ENCODE assay signal across 16 cellular contexts in the genomic region with DNA sequence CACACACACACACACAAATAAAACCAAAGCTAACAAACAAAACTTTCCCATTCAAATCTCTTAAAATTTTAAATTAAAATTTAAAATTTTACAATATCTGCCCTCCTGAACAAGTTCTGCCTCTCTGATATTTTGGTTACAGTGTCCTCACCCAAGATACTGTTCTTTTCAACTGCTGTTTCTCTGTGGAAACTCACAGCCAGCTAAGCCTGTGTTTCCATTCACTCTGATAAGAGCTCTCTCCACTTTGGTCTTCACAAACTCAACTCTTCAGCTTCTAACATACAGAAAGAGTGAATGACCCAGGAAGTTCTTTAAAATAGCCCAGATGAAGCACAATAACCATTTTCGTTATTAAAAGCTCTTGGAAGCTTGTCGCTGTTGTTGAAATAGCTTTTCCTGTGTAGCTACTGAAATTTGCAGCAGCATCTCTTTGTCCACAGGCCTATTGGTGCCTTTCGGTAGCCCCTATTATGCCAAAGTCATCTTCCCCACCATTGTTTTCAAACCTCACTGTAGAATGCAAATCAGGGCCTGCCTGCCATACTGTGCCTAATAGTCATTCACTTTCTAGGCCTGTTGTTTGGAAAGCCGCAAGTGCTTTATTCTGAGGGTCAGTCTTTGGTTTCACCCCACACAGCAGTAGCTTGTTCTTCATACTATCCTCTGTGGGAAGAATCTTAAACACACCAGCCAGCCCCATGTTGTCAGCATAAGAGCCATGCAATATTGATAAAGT. TPM values are rescaled to one million over a fixed set of nuclear protein-coding genes. Genes with fewer than 3 reads are reported as not detected.
DNase-seq lines count a peak whose midpoint lies in the region; ATAC-seq, FAIRE-seq and TF ChIP-seq lines count a peak whose summit lies in the region.
"Had no signal": no experiment of that assay in that cellular context is flagged by ENCODE, and none has a peak within 500 bp of the region (broad histone marks: within the 10 kb centered on the region; RNA-seq: fewer than 3 reads in every experiment).

No MANE protein-coding gene starts in this region.

- no peak for TF ChIP-seq CTCF in H1 (IDR thresholded peaks at IDR 0.05; ENCODE audit: control extremely low read depth in 1 of 3, insufficient read depth in 1 of 3, low read depth in 1 of 3, low read length in 3 of 3)

- no peak for TF ChIP-seq EP300 in H1 (IDR thresholded peaks at IDR 0.05; ENCODE audit: borderline replicate concordance in 1 of 2, low read depth in 2 of 2, low read length in 2 of 2)

- POLR2A ChIA-PET in H1 (lab: Charles Lee; ENCODE audit: partially characterized antibody), result no interaction called here

- H2BK15ac ChIP-seq in H1 (ENCODE audit: low read length), result no peak overlapping the region

- H3K9ac ChIP-seq in H1 (replicated peaks in 1 of 4; ENCODE audit: extremely low read depth in 1 of 4, low read depth in 3 of 4, low read length in 3 of 4), result no peak overlapping the region

- no peak overlapping the region for H2BK12ac ChIP-seq in H1 (ENCODE audit: low read depth, low read length)

- H4K8ac ChIP-seq in H1 (ENCODE audit: extremely low read depth, insufficient read depth, low read length), result no peak overlapping the region

- H3K36me3 ChIP-seq in H1 (ENCODE audit: control insufficient read depth in 2 of 4, insufficient read depth in 4 of 4, low read length in 3 of 4) (no peaks in the 10 kb centered on the region), neuron (ENCODE audit: insufficient read depth, low read length) (no peaks in the 10 kb centered on the region)

- H3K4me1 ChIP-seq in H1 (replicated peaks in 1 of 4; ENCODE audit: control insufficient read depth in 3 of 4, insufficient read depth in 4 of 4, low read length in 3 of 4), result no peaks in the 10 kb centered on the region; a peak in 1 of 7 replicates
- H3K4me1 ChIP-seq in neuron (ENCODE audit: insufficient read depth, low read length), result peaks cover 26% of the 10 kb centered on the region

- no peak overlapping the region for H2BK120ac ChIP-seq in H1 (replicated peaks; ENCODE audit: low read depth, low read length)

- no peak overlapping the region for H2BK20ac ChIP-seq in H1 (ENCODE audit: low read length)

- no peak overlapping the region for H3K14ac ChIP-seq in H1 (ENCODE audit: insufficient read length)

- H3K23me2 ChIP-seq in H1 (ENCODE audit: low read depth, low read length), result no peaks in the 10 kb centered on the region

- H3K4me3 ChIP-seq in H1 (ENCODE audit: extremely low read depth in 1 of 4, insufficient read depth in 2 of 4, low read depth in 3 of 4, low read length in 4 of 4) (no peak overlapping the region), neuron (ENCODE audit: low read length) (no peak overlapping the region)

- ATAC-seq in left ventricle myocardium superior (peak; percentile 75), left cardiac atrium (no peak)
- no peak for ATAC-seq in activated CD4-positive, CD25-positive, alpha-beta regulatory T cell treated with anti-CD3 and anti-CD28 coated beads, Interleukin-2, amount 50 U/mL, for 24 hours
- ATAC-seq: HCT116 had no signal

- H3K9me3 ChIP-seq in H1 (ENCODE audit: insufficient read depth in 2 of 2, low read depth in 1 of 2, low read length in 1 of 2), result no peaks in the 10 kb centered on the region
- no peaks in the 10 kb centered on the region for H3K9me3 ChIP-seq in neuron (ENCODE audit: low read length)

- no peaks in the 10 kb centered on the region for H4K20me1 ChIP-seq in H1 (replicated peaks in 1 of 2; ENCODE audit: control insufficient read depth in 1 of 2, insufficient read depth in 2 of 2, low read length in 2 of 2)

- H3K18ac ChIP-seq in H1 (ENCODE audit: extremely low read depth, low read length), result no peak overlapping the region

- H3K79me1 ChIP-seq in H1 (ENCODE audit: low read depth, low read length), result no peaks in the 10 kb centered on the region

- no peaks in the 10 kb centered on the region for H3K27me3 ChIP-seq in H1 (replicated peaks in 1 of 4; ENCODE audit: control insufficient read depth in 3 of 4, extremely low read depth in 1 of 4, insufficient read depth in 3 of 4, low read length in 3 of 4)
- H3K27me3 ChIP-seq in neuron (ENCODE audit: insufficient read depth, low read length), result no peaks in the 10 kb centered on the region

- 86% methylated on average over 4 of the region's 4 CpGs; no CpG with 5 or more reads in 1 of the 2 experiments for WGBS in H1 (ENCODE audit: extremely low coverage in 1 of 2, insufficient coverage in 1 of 2, insufficient read length in 1 of 2, insufficient replicate concordance in 2 of 2, low coverage in 1 of 2, low lambda C conversion rate in 2 of 2, missing lambda C conversion rate in 1 of 2), 2 experiments

- TF ChIP-seq POLR2A in H1 (IDR thresholded peaks at IDR 0.05; ENCODE audit: control extremely low read depth in 1 of 2, low read depth in 2 of 2, low read length in 2 of 2), result no peak

- H3K4ac ChIP-seq in H1 (replicated peaks; ENCODE audit: insufficient read length, low read depth, low read length), result no peak overlapping the region

- CTCF ChIA-PET in H1 (lab: Charles Lee; ENCODE audit: partially characterized antibody), result interaction anchor here (0.9 kb wide), 2 partner anchors 105 to 136 kb away, joined by 3 read pairs; no protein-coding TSS in a partner anchor

- H2BK5ac ChIP-seq in H1 (ENCODE audit: low read depth, low read length), result no peak overlapping the region

- no peak overlapping the region for H3K27ac ChIP-seq in H1 (ENCODE audit: low read depth, low read length)

- FAIRE-seq in H1 (lab: Jason Lieb, UNC), result no peak
- FAIRE-seq: GM12892 had no signal

- no peak overlapping the region for H2AK5ac ChIP-seq in H1 (ENCODE audit: low read depth, low read length)

- no peak for DNase-seq in left ventricle myocardium superior
- DNase-seq in left cardiac atrium, result no peak
- DNase-seq in H1 (ENCODE audit: low read depth in 1 of 2, low spot score in 2 of 2), result no peak
- DNase-seq in NCI-H774 (lab: John Stamatoyannopoulos, UW), result no peak
- DNase-seq: C1 segment of cervical spinal cord; Calu3; CD4-positive, alpha-beta memory T cell; COR-L47; DMS53; DMS79 treated with DMSO at 0.1 percent for 48 hours; GF-D8; H9 had no signal

- no peaks in the 10 kb centered on the region for H3K79me2 ChIP-seq in H1 (ENCODE audit: control insufficient read depth in 1 of 2, insufficient read depth in 2 of 2, low read length in 2 of 2)

- H3K4me2 ChIP-seq in H1 (ENCODE audit: insufficient read depth in 1 of 2, low read depth in 2 of 2, low read length in 2 of 2), result no peak overlapping the region

- no peak overlapping the region for H4K5ac ChIP-seq in H1 (ENCODE audit: insufficient read length, low read depth, low read length)

- intact Hi-C loops in left ventricle myocardium superior (cut with micrococcal nuclease), result no loop called here
- intact Hi-C loops in left cardiac atrium (cut with DNase I), result no loop called here

- H2AFZ ChIP-seq in H1 (ENCODE audit: low read length) (peak overlapping the region; percentile 33; the same call in 1 of the 2 replicates), neuron (ENCODE audit: low read depth, low read length) (peak overlapping the region; percentile 69)

- TF ChIP-seq RAD21 in H1 (IDR thresholded peaks at IDR 0.05 in 1 of 2, conservative IDR thresholded peaks at IDR 0.05 in 1 of 2; ENCODE audit: low read depth in 2 of 2, low read length in 2 of 2), result no peak

- no peak overlapping the region for H3K23ac ChIP-seq in H1 (ENCODE audit: insufficient read length)

- no peak overlapping the region for H4K91ac ChIP-seq in H1 (replicated peaks; ENCODE audit: insufficient read length, low read length)

- H3K56ac ChIP-seq in H1 (replicated peaks; ENCODE audit: insufficient read length, low read depth, low read length), result no peak overlapping the region

TF ChIP-seq in H1, 55 proteins besides CTCF, POLR2A, EP300 and RAD21:
- TF ChIP-seq SP4 (IDR thresholded peaks at IDR 0.05; ENCODE audit: low read length) (no peak), NANOG (IDR thresholded peaks at IDR 0.05; ENCODE audit: insufficient read depth, low read depth, low read length, poor library complexity, severe bottlenecking) (no peak), CHD1 (IDR thresholded peaks at IDR 0.05; ENCODE audit: low read depth, low read length) (no peak), YY1 (IDR thresholded peaks at IDR 0.05; ENCODE audit: low read depth, low read length) (0 out of 2 replicates have a peak, but pooled peaks have one; percentile 16), JUN (IDR thresholded peaks at IDR 0.05; ENCODE audit: low read depth, low read length) (no peak)

RNA-seq across cellular contexts. Expression of a gene that starts 19.4 kb away (rescaled TPM):
- total RNA-seq in left ventricle myocardium superior (15.5 TPM), left cardiac atrium (10 to 100 TPM in 1 of 2 donors, 1 to 10 TPM in 1; 9.0 to 11.0 TPM)
- 0.34 and 0.54 TPM in 2 replicates for total RNA-seq in H1 (2021; fragmentation: NEBNext Ultra II Directional; extraction: Animal tissue kit (Norgen Biotek cat#: 25700))
- polyA plus RNA-seq in H1 (2011; rRNA removed), result under 0.01 and 0.11 TPM in 2 replicates
- polyA plus RNA-seq in H1 (2011; cell fraction: cytosol; rRNA removed), result 0.05 TPM
- 0.06 TPM for polyA plus RNA-seq in H1 (2011; cell fraction: nucleus; rRNA removed)
- polyA plus RNA-seq in H1 (2012, experiment 1 of 2), result 0.08 to 0.43 TPM (median 0.25 TPM) in 4 replicates
- polyA plus RNA-seq in H1 (2012, experiment 2 of 2), result not detected
- polyA plus RNA-seq in H1 (2013, experiment 1 of 2), result 0.20 TPM
- 0.26 TPM for polyA plus RNA-seq in H1 (2013, experiment 2 of 2)
- 0.41 and 0.82 TPM in 2 replicates for polyA minus RNA-seq in H1 (2011; rRNA and poly(A)+ RNA removed)
- polyA minus RNA-seq in H1 (2011; cell fraction: cytosol; rRNA and poly(A)+ RNA removed), result not detected
- polyA minus RNA-seq in H1 (2011; cell fraction: nucleus; rRNA and poly(A)+ RNA removed), result 0.60 TPM
